ENCODE assay signal across 9 cellular contexts in genomic region chr11:834371-835316, GRCh38. TPM values are rescaled to one million over a fixed set of nuclear protein-coding genes. Genes with fewer than 3 reads are reported as not detected.
DNase-seq lines count a peak whose midpoint lies in the region; ATAC-seq, FAIRE-seq and TF ChIP-seq lines count a peak whose summit lies in the region.
"Had no signal": no experiment of that assay in that cellular context is flagged by ENCODE, and none has a peak within 500 bp of the region (broad histone marks: within the 10 kb centered on the region; RNA-seq: fewer than 3 reads in every experiment).

No MANE protein-coding gene starts in this region.

- H3K27ac Mint-ChIP-seq in astrocyte (ENCODE audit: unreplicated experiment), result peak overlapping the region; percentile 98
- H3K27ac Mint-ChIP-seq in stimulated activated memory B cell treated with anti-CD40 and anti-IgM and Interleukin-4, amounts not matched to agents 10 μg/mL and 1 μg/mL and 100 μg/mL, for 72 hours, result peak overlapping the region; percentile 62
- H3K27ac Mint-ChIP-seq: activated naive CD4-positive, alpha-beta T cell treated with anti-CD3 and anti-CD28 coated beads, Interleukin-2, amount 50 U/mL, for 24 hours had no signal

- DNase-seq in HK-2 (ENCODE audit: unreplicated experiment), result peak; percentile 88
- peak; percentile 67 for DNase-seq in astrocyte (ENCODE audit: low read depth)
- peak; percentile 67 for DNase-seq in iris pigment epithelial cell (ENCODE audit: low read depth)
- no peak for DNase-seq in RPMI8226

- peaks cover 12% of the 10 kb centered on the region for H3K4me1 Mint-ChIP-seq in astrocyte (ENCODE audit: low read depth, unreplicated experiment)
- H3K4me1 Mint-ChIP-seq in stimulated activated memory B cell treated with anti-CD40 and anti-IgM and Interleukin-4, amounts not matched to agents 10 μg/mL and 1 μg/mL and 100 μg/mL, for 72 hours, result peaks cover 50% of the 10 kb centered on the region

- peak overlapping the region; percentile 92 for H3K9ac ChIP-seq in astrocyte (ENCODE audit: low read length)

- peak overlapping the region; percentile 65 for H3K4me3 ChIP-seq in astrocyte (ENCODE audit: insufficient read depth, low read depth, low read length)

- peaks cover 13% of the 10 kb centered on the region for H3K36me3 ChIP-seq in astrocyte (ENCODE audit: insufficient read depth, low read length)

- peak overlapping the region; percentile 98 for H3K4me2 ChIP-seq in astrocyte (ENCODE audit: low read length)

- peak; percentile 63 for FAIRE-seq in astrocyte (lab: Jason Lieb, UNC)

- H3K27me3 ChIP-seq in astrocyte (ENCODE audit: insufficient read depth, low read length), result no peaks in the 10 kb centered on the region

- H3K79me2 ChIP-seq in astrocyte (ENCODE audit: insufficient read depth, low read length), result peaks cover 67% of the 10 kb centered on the region

- H2AFZ ChIP-seq in astrocyte (ENCODE audit: low read depth, low read length), result no peak overlapping the region

- no peak for ATAC-seq in stimulated activated memory B cell treated with anti-CD40 and anti-IgM and Interleukin-4, amounts not matched to agents 10 μg/mL and 1 μg/mL and 100 μg/mL, for 72 hours
- no peak for ATAC-seq in HG03175 (IDR thresholded peaks at IDR 0.05; ENCODE audit: unreplicated experiment)
- ATAC-seq in HG03378 (IDR thresholded peaks at IDR 0.05; ENCODE audit: unreplicated experiment), result no peak

- TF ChIP-seq CTCF in 22Rv1 (IDR thresholded peaks at IDR 0.05) (no peak), astrocyte (IDR thresholded peaks at IDR 0.05; ENCODE audit: insufficient read depth, low read depth, low read length) (no peak)

- peaks cover 75% of the 10 kb centered on the region for H4K20me1 ChIP-seq in astrocyte (ENCODE audit: insufficient read depth, low read length)

- H3K27ac ChIP-seq in 22Rv1 (peak overlapping the region; percentile 96), astrocyte (ENCODE audit: low read depth, low read length) (peak overlapping the region; percentile 79)

- no peaks in the 10 kb centered on the region for H3K9me3 Mint-ChIP-seq in astrocyte (ENCODE audit: unreplicated experiment)
- no peaks in the 10 kb centered on the region for H3K9me3 Mint-ChIP-seq in stimulated activated memory B cell treated with anti-CD40 and anti-IgM and Interleukin-4, amounts not matched to agents 10 μg/mL and 1 μg/mL and 100 μg/mL, for 72 hours
- H3K9me3 Mint-ChIP-seq: activated naive CD4-positive, alpha-beta T cell treated with anti-CD3 and anti-CD28 coated beads, Interleukin-2, amount 50 U/mL, for 24 hours had no signal

- H3K27me3 Mint-ChIP-seq in astrocyte (ENCODE audit: low read depth, unreplicated experiment), result peaks cover 1% of the 10 kb centered on the region
- H3K27me3 Mint-ChIP-seq in stimulated activated memory B cell treated with anti-CD40 and anti-IgM and Interleukin-4, amounts not matched to agents 10 μg/mL and 1 μg/mL and 100 μg/mL, for 72 hours, result peaks cover 13% of the 10 kb centered on the region

- H3K4me1 ChIP-seq in astrocyte (ENCODE audit: insufficient read depth, low read length), result peaks cover 57% of the 10 kb centered on the region

- no peaks in the 10 kb centered on the region for H3K36me3 Mint-ChIP-seq in astrocyte (ENCODE audit: low read depth, unreplicated experiment)
- H3K36me3 Mint-ChIP-seq in stimulated activated memory B cell treated with anti-CD40 and anti-IgM and Interleukin-4, amounts not matched to agents 10 μg/mL and 1 μg/mL and 100 μg/mL, for 72 hours, result peaks cover 14% of the 10 kb centered on the region
- H3K36me3 Mint-ChIP-seq: activated naive CD4-positive, alpha-beta T cell treated with anti-CD3 and anti-CD28 coated beads, Interleukin-2, amount 50 U/mL, for 24 hours had no signal

- H3K4me3 Mint-ChIP-seq in astrocyte (ENCODE audit: unreplicated experiment), result peak overlapping the region; percentile 91
- H3K4me3 Mint-ChIP-seq in stimulated activated memory B cell treated with anti-CD40 and anti-IgM and Interleukin-4, amounts not matched to agents 10 μg/mL and 1 μg/mL and 100 μg/mL, for 72 hours, result peak overlapping the region; percentile 74

- no peaks in the 10 kb centered on the region for H3K9me3 ChIP-seq in astrocyte (ENCODE audit: insufficient read depth, low read depth, low read length)

RNA-seq across cellular contexts. Expression of gene CD151, which starts 1.9 kb away (rescaled TPM):
- 414 and 421 TPM in 2 replicates for total RNA-seq in astrocyte

RNA-seq across cellular contexts. Expression of gene CRACR2B, which starts 6.9 kb away (rescaled TPM):
- total RNA-seq in astrocyte, result 2.6 TPM in 2 replicates

RNA-seq across cellular contexts. Expression of gene POLR2L, which starts 7.7 kb away (rescaled TPM):
- total RNA-seq in astrocyte, result 194 and 212 TPM in 2 replicates

RNA-seq across cellular contexts. Expression of gene TSPAN4, which starts 8.0 kb away (rescaled TPM):
- 69.5 and 75.5 TPM in 2 replicates for total RNA-seq in astrocyte

RNA-seq across cellular contexts. Expression of gene PNPLA2, which starts 15.9 kb away (rescaled TPM):
- total RNA-seq in astrocyte, result 46.8 and 50.8 TPM in 2 replicates
